ENCODE assay signal across 1 cellular context in genomic region chr5:95988094-95988493, GRCh38.
TF ChIP-seq lines count a peak whose summit lies in the region.

No MANE protein-coding gene starts in this region.

TF ChIP-seq in IMR-90, 13 proteins besides CTCF, POLR2A, EP300 and RAD21 (continued from another document):
- TF ChIP-seq ELK1 (IDR thresholded peaks at IDR 0.05; ENCODE audit: borderline replicate concordance, low read depth, low read length): no peak
- TF ChIP-seq USF2 (IDR thresholded peaks at IDR 0.05; ENCODE audit: low read depth, low read length): no peak
TF ChIP-seq in IMR-90: peak in this region for 0.
